Comparison of ENCODE assay signal across 1 cellular context in the genomic region with DNA sequence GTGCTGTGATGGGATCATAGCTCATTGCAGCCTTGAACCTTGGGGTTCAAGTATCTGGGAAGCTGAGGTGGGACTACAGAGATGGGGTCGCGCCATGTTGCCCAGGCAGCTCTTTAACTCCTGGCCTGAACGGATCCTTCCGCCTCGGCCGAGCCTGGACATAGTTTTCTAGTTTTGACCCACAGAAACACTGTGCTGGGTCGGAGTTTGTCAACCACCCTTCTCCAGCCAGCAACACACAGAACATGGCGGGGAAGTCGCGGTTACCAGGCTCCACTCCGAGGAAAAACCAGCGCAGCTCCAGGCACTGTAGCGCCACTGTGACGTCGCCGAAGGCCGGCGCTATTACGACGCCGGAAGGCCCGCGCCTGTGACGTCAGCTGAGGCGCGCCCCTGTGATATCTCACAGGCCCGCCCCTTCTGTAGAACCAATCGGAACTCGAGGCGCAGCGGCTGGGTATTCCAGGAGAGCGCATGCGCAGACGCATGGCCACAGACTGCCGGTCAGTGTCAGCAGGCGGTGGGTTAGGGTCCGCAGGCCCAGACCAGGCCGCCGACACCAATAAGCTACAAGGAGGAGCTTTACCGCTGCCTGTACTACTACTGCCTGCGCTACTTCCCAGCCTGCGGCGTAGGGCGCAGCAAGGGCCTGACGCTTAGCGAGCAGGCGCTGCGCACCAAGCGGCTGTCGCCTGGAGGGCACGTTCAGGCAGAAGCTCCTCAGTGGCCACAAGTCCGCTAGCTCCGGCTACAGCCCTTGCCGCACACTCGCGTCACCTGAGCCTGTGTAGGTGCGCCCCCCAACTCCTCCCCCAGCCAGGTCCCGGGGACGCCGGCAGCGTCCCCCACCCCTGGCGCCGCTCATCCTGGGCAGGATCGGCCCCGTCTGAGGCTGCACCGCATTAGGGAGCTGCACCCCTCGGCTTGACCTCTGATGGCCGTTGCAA.
A peak's percentile ranks its signal among the peaks of the same experiment; 100 is the strongest.
TF ChIP-seq lines count a peak whose summit lies in the region.

No MANE protein-coding gene starts in this region.

TF ChIP-seq in HepG2, 621 proteins besides CTCF, POLR2A, EP300 and RAD21 (continued from another document and continues in another):
- TF ChIP-seq SMAD9 (CRISPR knock-in tag; IDR thresholded peaks at IDR 0.05): peak; percentile 80; the same call in 1 of the 2 replicates
- TF ChIP-seq CENPT (CRISPR knock-in tag; IDR thresholded peaks at IDR 0.05; ENCODE audit: low read depth): no peak; the same call in 1 of the 2 replicates
- TF ChIP-seq ZNF543 (CRISPR knock-in tag; IDR thresholded peaks at IDR 0.05): no peak; the same call in 1 of the 2 replicates
- peak; percentile 97 for TF ChIP-seq ZNF350 (CRISPR knock-in tag; IDR thresholded peaks at IDR 0.05; ENCODE audit: borderline replicate concordance, low read depth)
- TF ChIP-seq ZNF335 (CRISPR knock-in tag; IDR thresholded peaks at IDR 0.05): peak; percentile 64; the same call in 1 of the 2 replicates
- TF ChIP-seq, protein P1, sequence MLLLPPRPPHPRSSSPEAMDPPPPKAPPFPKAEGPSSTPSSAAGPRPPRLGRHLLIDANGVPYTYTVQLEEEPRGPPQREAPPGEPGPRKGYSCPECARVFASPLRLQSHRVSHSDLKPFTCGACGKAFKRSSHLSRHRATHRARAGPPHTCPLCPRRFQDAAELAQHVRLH (CRISPR knock-in tag; IDR thresholded peaks at IDR 0.05; ENCODE audit: borderline replicate concordance, low read depth): peak; percentile 94
- TF ChIP-seq PHF20 (CRISPR knock-in tag; IDR thresholded peaks at IDR 0.05): peak; percentile 81
- TF ChIP-seq HIVEP1 (CRISPR knock-in tag; IDR thresholded peaks at IDR 0.05): peak; percentile 82
- TF ChIP-seq ZNF460 (CRISPR knock-in tag; IDR thresholded peaks at IDR 0.05; ENCODE audit: borderline replicate concordance): no peak
- no peak for TF ChIP-seq ZKSCAN1 (IDR thresholded peaks at IDR 0.05; ENCODE audit: low read length)
- TF ChIP-seq ZSCAN22 (CRISPR knock-in tag; IDR thresholded peaks at IDR 0.05): no peak
- TF ChIP-seq, protein P2, sequence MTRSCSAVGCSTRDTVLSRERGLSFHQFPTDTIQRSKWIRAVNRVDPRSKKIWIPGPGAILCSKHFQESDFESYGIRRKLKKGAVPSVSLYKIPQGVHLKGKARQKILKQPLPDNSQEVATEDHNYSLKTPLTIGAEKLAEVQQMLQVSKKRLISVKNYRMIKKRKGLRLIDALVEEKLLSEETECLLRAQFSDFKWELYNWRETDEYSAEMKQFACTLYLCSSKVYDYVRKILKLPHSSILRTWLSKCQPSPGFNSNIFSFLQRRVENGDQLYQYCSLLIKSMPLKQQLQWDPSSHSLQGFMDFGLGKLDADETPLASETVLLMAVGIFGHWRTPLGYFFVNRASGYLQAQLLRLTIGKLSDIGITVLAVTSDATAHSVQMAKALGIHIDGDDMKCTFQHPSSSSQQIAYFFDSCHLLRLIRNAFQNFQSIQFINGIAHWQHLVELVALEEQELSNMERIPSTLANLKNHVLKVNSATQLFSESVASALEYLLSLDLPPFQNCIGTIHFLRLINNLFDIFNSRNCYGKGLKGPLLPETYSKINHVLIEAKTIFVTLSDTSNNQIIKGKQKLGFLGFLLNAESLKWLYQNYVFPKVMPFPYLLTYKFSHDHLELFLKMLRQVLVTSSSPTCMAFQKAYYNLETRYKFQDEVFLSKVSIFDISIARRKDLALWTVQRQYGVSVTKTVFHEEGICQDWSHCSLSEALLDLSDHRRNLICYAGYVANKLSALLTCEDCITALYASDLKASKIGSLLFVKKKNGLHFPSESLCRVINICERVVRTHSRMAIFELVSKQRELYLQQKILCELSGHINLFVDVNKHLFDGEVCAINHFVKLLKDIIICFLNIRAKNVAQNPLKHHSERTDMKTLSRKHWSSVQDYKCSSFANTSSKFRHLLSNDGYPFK (CRISPR knock-in tag; IDR thresholded peaks at IDR 0.05; ENCODE audit: borderline replicate concordance): peak; percentile 50; the same call in 1 of the 2 replicates
- TF ChIP-seq AHR (CRISPR knock-in tag; IDR thresholded peaks at IDR 0.05): no peak
- TF ChIP-seq NPAS2 (CRISPR knock-in tag; IDR thresholded peaks at IDR 0.05; ENCODE audit: borderline replicate concordance): no peak
- TF ChIP-seq ZNF407 (CRISPR knock-in tag; IDR thresholded peaks at IDR 0.05; ENCODE audit: not compliant biosample characterization): peak; percentile 88
- TF ChIP-seq, protein P3, sequence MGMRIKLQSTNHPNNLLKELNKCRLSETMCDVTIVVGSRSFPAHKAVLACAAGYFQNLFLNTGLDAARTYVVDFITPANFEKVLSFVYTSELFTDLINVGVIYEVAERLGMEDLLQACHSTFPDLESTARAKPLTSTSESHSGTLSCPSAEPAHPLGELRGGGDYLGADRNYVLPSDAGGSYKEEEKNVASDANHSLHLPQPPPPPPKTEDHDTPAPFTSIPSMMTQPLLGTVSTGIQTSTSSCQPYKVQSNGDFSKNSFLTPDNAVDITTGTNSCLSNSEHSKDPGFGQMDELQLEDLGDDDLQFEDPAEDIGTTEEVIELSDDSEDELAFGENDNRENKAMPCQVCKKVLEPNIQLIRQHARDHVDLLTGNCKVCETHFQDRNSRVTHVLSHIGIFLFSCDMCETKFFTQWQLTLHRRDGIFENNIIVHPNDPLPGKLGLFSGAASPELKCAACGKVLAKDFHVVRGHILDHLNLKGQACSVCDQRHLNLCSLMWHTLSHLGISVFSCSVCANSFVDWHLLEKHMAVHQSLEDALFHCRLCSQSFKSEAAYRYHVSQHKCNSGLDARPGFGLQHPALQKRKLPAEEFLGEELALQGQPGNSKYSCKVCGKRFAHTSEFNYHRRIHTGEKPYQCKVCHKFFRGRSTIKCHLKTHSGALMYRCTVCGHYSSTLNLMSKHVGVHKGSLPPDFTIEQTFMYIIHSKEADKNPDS (CRISPR knock-in tag; IDR thresholded peaks at IDR 0.05): peak; percentile 61; the same call in 1 of the 2 replicates
- no peak for TF ChIP-seq MBD4 (IDR thresholded peaks at IDR 0.05; ENCODE audit: borderline replicate concordance, low read length)
- no peak; the same call in 1 of the 2 replicates for TF ChIP-seq ZBTB49 (CRISPR knock-in tag; IDR thresholded peaks at IDR 0.05; ENCODE audit: borderline replicate concordance)
- TF ChIP-seq MAF1 (CRISPR knock-in tag; IDR thresholded peaks at IDR 0.05; ENCODE audit: borderline replicate concordance): peak; percentile 60; the same call in 1 of the 2 replicates
- peak; percentile 74; the same call in 1 of the 2 replicates for TF ChIP-seq NFKBIZ (CRISPR knock-in tag; IDR thresholded peaks at IDR 0.05)
- TF ChIP-seq ZC3H13 (CRISPR knock-in tag; IDR thresholded peaks at IDR 0.05): no peak; the same call in none of the 2 replicates
- 0 out of 2 replicates have a peak, but pooled peaks have one; percentile 79 for TF ChIP-seq IRX3 (CRISPR knock-in tag; IDR thresholded peaks at IDR 0.05; ENCODE audit: borderline replicate concordance, low read depth)
- TF ChIP-seq ATF7 (IDR thresholded peaks at IDR 0.05): peak; percentile 76
- TF ChIP-seq ATF7 (CRISPR knock-in tag; IDR thresholded peaks at IDR 0.05): peak; percentile 50; the same call in 1 of the 2 replicates
- no peak for TF ChIP-seq NR3C1 (CRISPR knock-in tag; IDR thresholded peaks at IDR 0.05)
- TF ChIP-seq GPN1 (CRISPR knock-in tag; IDR thresholded peaks at IDR 0.05; ENCODE audit: borderline replicate concordance): no peak; the same call in 1 of the 2 replicates
- TF ChIP-seq FUBP1 (CRISPR knock-in tag; IDR thresholded peaks at IDR 0.05; ENCODE audit: borderline replicate concordance): 0 out of 2 replicates have a peak, but pooled peaks have one; percentile 89
- peak; percentile 35; the same call in 1 of the 2 replicates for TF ChIP-seq STAT5B (CRISPR knock-in tag; IDR thresholded peaks at IDR 0.05)
- TF ChIP-seq SNAPC2 (CRISPR knock-in tag; IDR thresholded peaks at IDR 0.05): no peak
- TF ChIP-seq FOXJ3 (CRISPR knock-in tag; IDR thresholded peaks at IDR 0.05; ENCODE audit: borderline replicate concordance): peak; percentile 76
